In genomic region chr17:35242805-35243458, GRCh38 we compare ENCODE assay signal across 8 cellular contexts. TPM values are rescaled to one million over a fixed set of nuclear protein-coding genes. Genes with fewer than 3 reads are reported as not detected.
DNase-seq lines count a peak whose midpoint lies in the region; ATAC-seq and TF ChIP-seq lines count a peak whose summit lies in the region.

TSS of gene SLFN5 (plus strand) at chr17:35243072. CDS start at chr17:35258691, 15,619 bp downstream.

- H2BK15ac ChIP-seq in IMR-90 (ENCODE audit: low read depth, low read length): peak within 1 kb of the TSS; percentile 79; the same call in 2 of the 3 replicates

- no peaks in the 10 kb centered on the region for H3K9me3 Mint-ChIP-seq in nephron progenitor cell
- no peaks in the 10 kb centered on the region for H3K9me3 Mint-ChIP-seq in stimulated activated naive CD8-positive, alpha-beta T cell treated with anti-CD3 and anti-CD28 coated beads, Interleukin-15, Interleukin-2, amounts not matched to agents 100 ng/mL and 50 ng/mL, for 24 hours

- peak; percentile 81 for ATAC-seq in GM21528 (IDR thresholded peaks at IDR 0.05; ENCODE audit: low FRiP score, unreplicated experiment)
- ATAC-seq in IMR-90 (ENCODE audit: low read depth): peak; percentile 79

- H4K20me1 ChIP-seq in IMR-90 (ENCODE audit: insufficient read depth, low read length): peaks cover 15% of the 10 kb centered on the region

- peak within 1 kb of the TSS; percentile 94 for H3K4me3 Mint-ChIP-seq in nephron progenitor cell
- H3K4me3 Mint-ChIP-seq in stimulated activated naive CD8-positive, alpha-beta T cell treated with anti-CD3 and anti-CD28 coated beads, Interleukin-15, Interleukin-2, amounts not matched to agents 100 ng/mL and 50 ng/mL, for 24 hours: peak within 1 kb of the TSS; percentile 97

- peak within 1 kb of the TSS; percentile 50 for H2BK20ac ChIP-seq in IMR-90 (ENCODE audit: low read depth, low read length)

- no peaks in the 10 kb centered on the region for H3K27me3 ChIP-seq in IMR-90 (ENCODE audit: control insufficient read depth, insufficient read depth, low read length)

- intact Hi-C loops in IMR-90 (cut with micrococcal nuclease): loop anchor here (2.0 to 10.0 kb wide), 4 partner anchors 71 to 502 kb away; partner anchors contain the start of gene SLFN11

- 0 out of 2 replicates have a peak, but pooled peaks have one; percentile 5 for TF ChIP-seq RAD21 in IMR-90 (IDR thresholded peaks at IDR 0.05; ENCODE audit: low read length)

- H3K56ac ChIP-seq in IMR-90 (ENCODE audit: extremely low read depth, insufficient read depth, low read length): peak within 1 kb of the TSS; percentile 89

- no peaks in the 10 kb centered on the region for H3K36me3 Mint-ChIP-seq in nephron progenitor cell (ENCODE audit: low read depth)
- peaks cover 16% of the 10 kb centered on the region for H3K36me3 Mint-ChIP-seq in stimulated activated naive CD8-positive, alpha-beta T cell treated with anti-CD3 and anti-CD28 coated beads, Interleukin-15, Interleukin-2, amounts not matched to agents 100 ng/mL and 50 ng/mL, for 24 hours (ENCODE audit: low read depth)

- peaks cover 10% of the 10 kb centered on the region; the same call in 1 of the 2 replicates for H3K9me1 ChIP-seq in IMR-90 (ENCODE audit: insufficient read depth, low read length)

- CTCF ChIA-PET in IMR-90 (lab: Yijun Ruan, JAX) (no interaction called here), RWPE1 (lab: Yijun Ruan, JAX) (interaction anchor here (0.8 to 1.3 kb wide), 2 partner anchors 70 to 322 kb away, joined by 4 to 5 read pairs; no protein-coding TSS in a partner anchor)

- peaks cover 34% of the 10 kb centered on the region for H3K4me1 Mint-ChIP-seq in nephron progenitor cell
- peaks cover 81% of the 10 kb centered on the region for H3K4me1 Mint-ChIP-seq in stimulated activated naive CD8-positive, alpha-beta T cell treated with anti-CD3 and anti-CD28 coated beads, Interleukin-15, Interleukin-2, amounts not matched to agents 100 ng/mL and 50 ng/mL, for 24 hours (ENCODE audit: low read depth)

- H2AFZ ChIP-seq in IMR-90 (replicated peaks; ENCODE audit: low read length, poor library complexity): peak within 1 kb of the TSS; percentile 91

- peak within 1 kb of the TSS; percentile 89 for H3K4me2 ChIP-seq in IMR-90 (ENCODE audit: low read depth, low read length)

- H4K5ac ChIP-seq in IMR-90 (ENCODE audit: low read depth, low read length): peak within 1 kb of the TSS; percentile 34

- peak within 1 kb of the TSS; percentile 78 for H3K18ac ChIP-seq in IMR-90 (ENCODE audit: low read depth, low read length)

- H4K91ac ChIP-seq in IMR-90 (ENCODE audit: insufficient read depth, low read depth, low read length): peak within 1 kb of the TSS; percentile 93

- no peak for TF ChIP-seq CTCF in IMR-90 (conservative IDR thresholded peaks at IDR 0.05; ENCODE audit: low read depth, low read length)
- TF ChIP-seq CTCF in RWPE1 (conservative IDR thresholded peaks at IDR 0.05; ENCODE audit: low read depth): no peak
- TF ChIP-seq CTCF in fibroblast of villous mesenchyme (IDR thresholded peaks at IDR 0.05; ENCODE audit: insufficient read depth, low read depth, low read length): no peak
- TF ChIP-seq CTCF in nephron progenitor cell (IDR thresholded peaks at IDR 0.05): no peak

- peak within 1 kb of the TSS; percentile 90 for H2BK5ac ChIP-seq in IMR-90 (ENCODE audit: low read depth, low read length, poor library complexity, severe bottlenecking)

- H3K27ac Mint-ChIP-seq in nephron progenitor cell: peak within 1 kb of the TSS; percentile 92
- peak within 1 kb of the TSS; percentile 99 for H3K27ac Mint-ChIP-seq in stimulated activated naive CD8-positive, alpha-beta T cell treated with anti-CD3 and anti-CD28 coated beads, Interleukin-15, Interleukin-2, amounts not matched to agents 100 ng/mL and 50 ng/mL, for 24 hours

- H3K79me1 ChIP-seq in IMR-90 (ENCODE audit: low read depth in 1 of 2, low read length in 2 of 2): peaks cover 21 to 45% of the 10 kb centered on the region in 2 experiments

- H4K8ac ChIP-seq in IMR-90 (ENCODE audit: low read depth in 2 of 2, low read length in 2 of 2): peak within 1 kb of the TSS; percentile 70 to 95

- peaks cover 13% of the 10 kb centered on the region for H3K27me3 Mint-ChIP-seq in nephron progenitor cell (ENCODE audit: low read depth, poor library complexity)
- H3K27me3 Mint-ChIP-seq in stimulated activated naive CD8-positive, alpha-beta T cell treated with anti-CD3 and anti-CD28 coated beads, Interleukin-15, Interleukin-2, amounts not matched to agents 100 ng/mL and 50 ng/mL, for 24 hours: no peaks in the 10 kb centered on the region

- TF ChIP-seq POLR2A in IMR-90 (IDR thresholded peaks at IDR 0.05; ENCODE audit: low read depth, low read length): peak; percentile 99

- TSS peak; percentile 67 for BruUV-seq in IMR-90 (replicated peaks; lab: Mats Ljungman, UMichigan)

- peak within 1 kb of the TSS; percentile 80 for H3K9ac ChIP-seq in IMR-90 (ENCODE audit: low read depth, low read length)

- H3K27ac ChIP-seq in IMR-90 (ENCODE audit: insufficient read depth, low read length) (peak within 1 kb of the TSS; percentile 85), RWPE1 (peak within 1 kb of the TSS; percentile 97)

- WGBS in IMR-90 (ENCODE audit: extremely low coverage in 2 of 2, insufficient read length in 1 of 2), 2 experiments: no CpG with 5 or more reads among the region's 39 CpGs

- DNase-seq in DMS153 (lab: John Stamatoyannopoulos, UW) (peak; percentile 77), IMR-90 (peak; percentile 90), RWPE1 (ENCODE audit: low spot score) (peak; percentile 95), activated gamma-delta T cell treated with Interleukin-2 at 50 U/mL for 16 hours (peak; percentile 96), fibroblast of villous mesenchyme (ENCODE audit: low read depth) (peak; percentile 94), nephron progenitor cell (peak; percentile 90)

- peaks cover 2% of the 10 kb centered on the region; the same call in 1 of the 2 replicates for H3K36me3 ChIP-seq in IMR-90 (ENCODE audit: control insufficient read depth, insufficient read depth, low read length)

- peak within 1 kb of the TSS; percentile 88 for H2BK120ac ChIP-seq in IMR-90 (ENCODE audit: low read depth, low read length)

- H3K14ac ChIP-seq in IMR-90 (replicated peaks; ENCODE audit: low read depth, low read length): peak within 1 kb of the TSS; percentile 96

- H3K23ac ChIP-seq in IMR-90 (ENCODE audit: low read depth, low read length): peak within 1 kb of the TSS; percentile 95

- peak within 1 kb of the TSS; percentile 76 for H2AK5ac ChIP-seq in IMR-90 (ENCODE audit: low read depth, low read length)

- peak within 1 kb of the TSS; percentile 96 for H3K4ac ChIP-seq in IMR-90 (ENCODE audit: low read depth, low read length)

- POLR2A ChIA-PET in IMR-90 (lab: Charles Lee; ENCODE audit: unreplicated experiment): interaction anchor here (0.6 to 1.2 kb wide), 2 partner anchors 9 to 296 kb away, joined by 5 read pairs; no protein-coding TSS in a partner anchor
- POLR2A ChIA-PET in RWPE1 (lab: Yijun Ruan, JAX; ENCODE audit: low non-redundant PET): interaction anchor here (0.6 to 1.3 kb wide), 2 partner anchors 14 to 45 kb away, joined by 3 to 7 read pairs; no protein-coding TSS in a partner anchor

- in situ Hi-C loops in IMR-90 (cut with MboI; ENCODE audit: low sequenced_read_pairs): no loop called here

- H3K4me3 ChIP-seq in IMR-90 (ENCODE audit: insufficient read depth, low read depth, low read length) (peak within 1 kb of the TSS; percentile 59), fibroblast of villous mesenchyme (ENCODE audit: low read depth, low read length) (peak within 1 kb of the TSS; percentile 86)

- dilution Hi-C loops in IMR-90 (cut with HindIII; ENCODE audit: low sequenced_read_pairs, unreplicated experiment): no loop called here

- peaks cover 5% of the 10 kb centered on the region for H3K4me1 ChIP-seq in IMR-90 (ENCODE audit: control insufficient read depth, insufficient read depth, low read length)

- H3K9me3 ChIP-seq in IMR-90 (ENCODE audit: control insufficient read depth, insufficient read depth, low read length): no peaks in the 10 kb centered on the region

- peak within 1 kb of the TSS; percentile 68 for H2AK9ac ChIP-seq in IMR-90 (replicated peaks; ENCODE audit: low read depth, low read length, poor library complexity)

TF ChIP-seq in IMR-90, 13 proteins besides CTCF, POLR2A, EP300 and RAD21 (continues in another document):
- TF ChIP-seq RFX5 (IDR thresholded peaks at IDR 0.05; ENCODE audit: low read depth, low read length) (peak; percentile 50; the same call in 1 of the 2 replicates), FOS (IDR thresholded peaks at IDR 0.05; ENCODE audit: low read depth, low read length) (no peak), MAZ (IDR thresholded peaks at IDR 0.05; ENCODE audit: borderline replicate concordance, low read depth, low read length) (no peak), RCOR1 (IDR thresholded peaks at IDR 0.05; ENCODE audit: insufficient replicate concordance, low read length) (no peak), CHD1 (IDR thresholded peaks at IDR 0.05; ENCODE audit: low read depth, low read length) (peak; percentile 88), MAFK (IDR thresholded peaks at IDR 0.05; ENCODE audit: low read depth, low read length) (no peak), CEBPB (IDR thresholded peaks at IDR 0.05; ENCODE audit: low read depth, low read length) (peak; percentile 55; the same call in 1 of the 2 replicates), MXI1 (IDR thresholded peaks at IDR 0.05; ENCODE audit: borderline replicate concordance, low read depth, low read length) (no peak), BHLHE40 (IDR thresholded peaks at IDR 0.05; ENCODE audit: low read depth, low read length) (0 out of 2 replicates have a peak, but pooled peaks have one; percentile 16), SMC3 (IDR thresholded peaks at IDR 0.05; ENCODE audit: low read depth, low read length) (no peak)
- TF ChIP-seq, protein P1, sequence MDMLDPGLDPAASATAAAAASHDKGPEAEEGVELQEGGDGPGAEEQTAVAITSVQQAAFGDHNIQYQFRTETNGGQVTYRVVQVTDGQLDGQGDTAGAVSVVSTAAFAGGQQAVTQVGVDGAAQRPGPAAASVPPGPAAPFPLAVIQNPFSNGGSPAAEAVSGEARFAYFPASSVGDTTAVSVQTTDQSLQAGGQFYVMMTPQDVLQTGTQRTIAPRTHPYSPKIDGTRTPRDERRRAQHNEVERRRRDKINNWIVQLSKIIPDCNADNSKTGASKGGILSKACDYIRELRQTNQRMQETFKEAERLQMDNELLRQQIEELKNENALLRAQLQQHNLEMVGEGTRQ (IDR thresholded peaks at IDR 0.05; ENCODE audit: low read depth, low read length): no peak

RNA-seq across cellular contexts. Expression of gene SLFN5, which starts in this region (rescaled TPM):
- total RNA-seq in IMR-90 (2012; rRNA removed) (48.9 and 64.2 TPM in 2 replicates), fibroblast of villous mesenchyme (65.1 and 67.8 TPM in 2 replicates)
- 10.3 and 13.0 TPM in 2 replicates for polyA plus RNA-seq in IMR-90 (2012; rRNA removed)
- 1.7 and 2.3 TPM in 2 replicates for polyA plus RNA-seq in IMR-90 (2012; cell fraction: cytosol; rRNA removed)
- 0.85 and 8.0 TPM in 2 replicates for polyA plus RNA-seq in IMR-90 (2012; cell fraction: nucleus; rRNA removed; ENCODE audit: low replicate concordance)

Comparison
In these comparisons a context has a peak if more than half of its experiments do, and no peak if none do; other contexts are left out.
1. Peak in every context shown above with its lines: DNase-seq, ATAC-seq, H3K4me3 ChIP-seq and H3K27ac ChIP-seq.